In the genomic region with DNA sequence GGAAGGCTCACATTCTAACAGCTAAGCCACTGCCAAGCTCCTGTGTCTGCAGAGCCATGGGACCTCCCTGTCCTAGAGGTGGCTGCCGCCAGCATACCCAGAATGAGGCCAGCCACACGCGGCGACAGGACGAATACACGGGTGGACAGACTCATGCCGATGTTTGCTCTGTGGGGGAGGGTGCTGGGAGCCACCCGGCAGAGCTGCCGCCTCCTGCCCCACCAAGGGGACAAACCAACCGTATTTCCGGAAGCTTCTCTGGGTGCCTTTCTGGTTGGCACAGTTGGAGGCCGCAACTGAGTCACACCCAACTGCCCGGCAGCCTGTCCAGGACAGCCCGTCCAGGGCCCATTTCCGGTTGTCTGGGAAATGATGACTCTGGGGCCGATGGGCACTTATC, we compare ENCODE assay signal across 1 cellular context.
TF ChIP-seq lines count a peak whose summit lies in the region.

No MANE protein-coding gene starts in this region.

TF ChIP-seq in HepG2, 621 proteins besides CTCF, POLR2A, EP300 and RAD21 (continued from another document):
- TF ChIP-seq ZNF616 (CRISPR knock-in tag; IDR thresholded peaks at IDR 0.05; ENCODE audit: low read depth) (no peak), BHLHE40 (IDR thresholded peaks at IDR 0.05; ENCODE audit: low read length) (no peak), ZFP82 (CRISPR knock-in tag; IDR thresholded peaks at IDR 0.05; ENCODE audit: borderline replicate concordance) (no peak), EED (CRISPR knock-in tag; IDR thresholded peaks at IDR 0.05) (no peak), TSC22D2 (CRISPR knock-in tag; IDR thresholded peaks at IDR 0.05; ENCODE audit: borderline replicate concordance) (no peak), CREM (IDR thresholded peaks at IDR 0.05) (no peak), CREM (CRISPR knock-in tag; IDR thresholded peaks at IDR 0.05) (no peak), ZNF317 (CRISPR knock-in tag; IDR thresholded peaks at IDR 0.05) (no peak), ZNF567 (CRISPR knock-in tag; IDR thresholded peaks at IDR 0.05; ENCODE audit: borderline replicate concordance) (no peak), KLF15 (CRISPR knock-in tag; IDR thresholded peaks at IDR 0.05; ENCODE audit: borderline replicate concordance) (no peak), ZBTB14 (CRISPR knock-in tag; IDR thresholded peaks at IDR 0.05) (no peak), DMTF1 (CRISPR knock-in tag; IDR thresholded peaks at IDR 0.05) (no peak), ZNF256 (CRISPR knock-in tag; conservative IDR thresholded peaks at IDR 0.05) (no peak), ZNF205 (CRISPR knock-in tag; IDR thresholded peaks at IDR 0.05) (no peak)
- TF ChIP-seq, protein P1, sequence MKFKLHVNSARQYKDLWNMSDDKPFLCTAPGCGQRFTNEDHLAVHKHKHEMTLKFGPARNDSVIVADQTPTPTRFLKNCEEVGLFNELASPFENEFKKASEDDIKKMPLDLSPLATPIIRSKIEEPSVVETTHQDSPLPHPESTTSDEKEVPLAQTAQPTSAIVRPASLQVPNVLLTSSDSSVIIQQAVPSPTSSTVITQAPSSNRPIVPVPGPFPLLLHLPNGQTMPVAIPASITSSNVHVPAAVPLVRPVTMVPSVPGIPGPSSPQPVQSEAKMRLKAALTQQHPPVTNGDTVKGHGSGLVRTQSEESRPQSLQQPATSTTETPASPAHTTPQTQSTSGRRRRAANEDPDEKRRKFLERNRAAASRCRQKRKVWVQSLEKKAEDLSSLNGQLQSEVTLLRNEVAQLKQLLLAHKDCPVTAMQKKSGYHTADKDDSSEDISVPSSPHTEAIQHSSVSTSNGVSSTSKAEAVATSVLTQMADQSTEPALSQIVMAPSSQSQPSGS (CRISPR knock-in tag; IDR thresholded peaks at IDR 0.05) = no peak
- TF ChIP-seq, protein P2, sequence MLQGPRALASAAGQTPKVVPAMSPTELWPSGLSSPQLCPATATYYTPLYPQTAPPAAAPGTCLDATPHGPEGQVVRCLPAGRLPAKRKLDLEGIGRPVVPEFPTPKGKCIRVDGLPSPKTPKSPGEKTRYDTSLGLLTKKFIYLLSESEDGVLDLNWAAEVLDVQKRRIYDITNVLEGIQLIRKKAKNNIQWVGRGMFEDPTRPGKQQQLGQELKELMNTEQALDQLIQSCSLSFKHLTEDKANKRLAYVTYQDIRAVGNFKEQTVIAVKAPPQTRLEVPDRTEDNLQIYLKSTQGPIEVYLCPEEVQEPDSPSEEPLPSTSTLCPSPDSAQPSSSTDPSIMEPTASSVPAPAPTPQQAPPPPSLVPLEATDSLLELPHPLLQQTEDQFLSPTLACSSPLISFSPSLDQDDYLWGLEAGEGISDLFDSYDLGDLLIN (CRISPR knock-in tag; IDR thresholded peaks at IDR 0.05; ENCODE audit: borderline replicate concordance) = no peak
TF ChIP-seq in HepG2: peak in this region for 0.
